In the genomic region with DNA sequence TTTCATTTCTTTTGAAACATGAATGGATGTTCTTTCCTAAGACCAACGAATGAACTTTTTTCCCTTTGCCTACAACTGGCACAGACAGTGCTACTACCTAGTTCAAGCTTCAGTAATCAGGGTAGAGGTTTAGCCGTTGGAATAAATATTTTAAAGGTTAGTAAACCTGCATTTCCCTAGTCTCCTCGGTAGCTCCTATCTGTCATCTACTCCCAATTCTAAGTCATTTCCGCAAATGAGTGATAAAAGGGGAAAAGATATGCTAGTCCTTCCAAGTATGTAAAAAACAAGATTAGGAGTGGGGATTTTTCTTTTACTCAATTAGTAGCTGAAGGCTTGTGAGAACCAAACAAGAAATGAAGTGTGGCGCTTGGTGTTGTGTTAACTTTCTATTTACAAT, we compare ENCODE assay signal across 28 cellular contexts. TPM values are rescaled to one million over a fixed set of nuclear protein-coding genes. Genes with fewer than 3 reads are reported as not detected.
DNase-seq lines count a peak whose midpoint lies in the region; ATAC-seq, FAIRE-seq and TF ChIP-seq lines count a peak whose summit lies in the region.
"Had no signal": no experiment of that assay in that cellular context is flagged by ENCODE, and none has a peak within 500 bp of the region (broad histone marks: within the 10 kb centered on the region; RNA-seq: fewer than 3 reads in every experiment).

No MANE protein-coding gene starts in this region.

- DNase-seq in Caki2 (ENCODE audit: low read depth) = peak; percentile 60
- DNase-seq in RCC 7860 (ENCODE audit: low spot score) = peak; percentile 94
- peak; percentile 24 for DNase-seq in fibroblast of the aortic adventitia (ENCODE audit: low read depth)
- no peak for DNase-seq in progenitor cell of endocrine pancreas (ENCODE audit: low spot score, unreplicated experiment)
- DNase-seq in AG08396 (ENCODE audit: low spot score) = no peak
- no peak for DNase-seq in cerebellum (ENCODE audit: low spot score)
- DNase-seq in DMS114 treated with DMSO at 0.1 percent for 48 hours (lab: John Stamatoyannopoulos, UW; ENCODE audit: unreplicated experiment) = no peak
- DNase-seq: activated CD4-positive, alpha-beta T cell treated with anti-CD3 and anti-CD28 coated beads for 4 hours; activated naive CD4-positive, alpha-beta T cell treated with anti-CD3 and anti-CD28 coated beads, Interleukin-2, amount 10 ng/mL, durations not matched to agents 7 days and 5 days; activated T-cell treated with anti-CD3 and anti-CD28 coated beads, Interleukin-2, amount 50 U/mL, for 48 hours; aorta; CD4-positive, CD25-positive, alpha-beta regulatory T cell; DMS153; erythroblast; naive thymus-derived CD8-positive, alpha-beta T cell; NCI-H1092; NCI-H1930; NCI-H2227 treated with DMSO at 0.1 percent for 48 hours; NCI-H774; pancreas; SHP77; stimulated activated CD8-positive, alpha-beta memory T cell treated with anti-CD3 and anti-CD28 coated beads, Interleukin-4, amount 100 ng/mL, for 48 hours had no signal

- peak overlapping the region; percentile 64 for H3K27ac Mint-ChIP-seq in progenitor cell of endocrine pancreas
- H3K27ac Mint-ChIP-seq: activated naive CD4-positive, alpha-beta T cell treated with anti-CD3 and anti-CD28 coated beads, Interleukin-2, amount 10 ng/mL, durations not matched to agents 7 days and 5 days had no signal

- no peak overlapping the region for H3K4me3 Mint-ChIP-seq in progenitor cell of endocrine pancreas (ENCODE audit: low read depth)
- H3K4me3 Mint-ChIP-seq: activated naive CD4-positive, alpha-beta T cell treated with anti-CD3 and anti-CD28 coated beads, Interleukin-2, amount 10 ng/mL, durations not matched to agents 7 days and 5 days; CD4-positive, CD25-positive, alpha-beta regulatory T cell; central memory CD8-positive, alpha-beta T cell; naive thymus-derived CD8-positive, alpha-beta T cell had no signal

- peaks cover 2% of the 10 kb centered on the region for H3K4me1 Mint-ChIP-seq in progenitor cell of endocrine pancreas (ENCODE audit: low read depth)

- H3K27me3 Mint-ChIP-seq in progenitor cell of endocrine pancreas = no peaks in the 10 kb centered on the region
- H3K27me3 Mint-ChIP-seq: activated naive CD4-positive, alpha-beta T cell treated with anti-CD3 and anti-CD28 coated beads, Interleukin-2, amount 10 ng/mL, durations not matched to agents 7 days and 5 days; CD4-positive, CD25-positive, alpha-beta regulatory T cell; central memory CD8-positive, alpha-beta T cell; naive thymus-derived CD8-positive, alpha-beta T cell had no signal

- H3K36me3 Mint-ChIP-seq in progenitor cell of endocrine pancreas (ENCODE audit: insufficient read depth) = peaks cover 29% of the 10 kb centered on the region

- H3K9me3 Mint-ChIP-seq in progenitor cell of endocrine pancreas (ENCODE audit: low read depth) = no peaks in the 10 kb centered on the region
- H3K9me3 Mint-ChIP-seq: activated naive CD4-positive, alpha-beta T cell treated with anti-CD3 and anti-CD28 coated beads, Interleukin-2, amount 10 ng/mL, durations not matched to agents 7 days and 5 days; CD4-positive, CD25-positive, alpha-beta regulatory T cell; central memory CD8-positive, alpha-beta T cell; naive thymus-derived CD8-positive, alpha-beta T cell had no signal

- no peak for TF ChIP-seq CTCF in fibroblast of the aortic adventitia (IDR thresholded peaks at IDR 0.05; ENCODE audit: insufficient read depth, low read length)
- TF ChIP-seq CTCF in progenitor cell of endocrine pancreas (IDR thresholded peaks at IDR 0.05; ENCODE audit: unreplicated experiment) = no peak

- in situ Hi-C loops in Caki2 (cut with HindIII; ENCODE audit: low pct_unique_long_range_greater_than_20kb, low sequenced_read_pairs) = no loop called here

- H3K4me3 ChIP-seq in fibroblast of the aortic adventitia (ENCODE audit: low read depth, low read length) = no peak overlapping the region
- H3K4me3 ChIP-seq: GM12878, pancreas had no signal

- peak; percentile 98 for FAIRE-seq in RCC 7860 (lab: Jason Lieb, UNC)
- FAIRE-seq: frontal cortex, GM12878, HTR-8/SVneo, pancreas had no signal

- ATAC-seq in GM19467 (IDR thresholded peaks at IDR 0.05; ENCODE audit: unreplicated experiment) = no peak
- ATAC-seq: GM12878; naive thymus-derived CD8-positive, alpha-beta T cell; pancreas; sciatic nerve had no signal

RNA-seq across cellular contexts. Expression of gene SLTM, which starts 15.2 kb away (rescaled TPM):
- total RNA-seq in Caki2 (2014; rRNA removed; shearing (Covaris generic); ENCODE audit: low replicate concordance) = 40.8 and 46.0 TPM in 2 replicates
- total RNA-seq in fibroblast of the aortic adventitia (ENCODE audit: low replicate concordance) = 68.5 and 147 TPM in 2 replicates
- 144 and 151 TPM in 2 replicates for total RNA-seq in progenitor cell of endocrine pancreas
- 120 TPM for total RNA-seq in cerebellum

Comparison
In these comparisons a context has a peak if more than half of its experiments do, and no peak if none do; other contexts are left out.
1. DNase-seq: peak in Caki2 (single experiment), RCC 7860 (single experiment) and fibroblast of the aortic adventitia (single experiment); none in progenitor cell of endocrine pancreas (single experiment), AG08396 (single experiment), cerebellum (single experiment) and DMS114 treated with DMSO at 0.1 percent for 48 hours (single experiment).